In genomic region chr2:71674158-71674807, GRCh38 we compare ENCODE assay signal across 16 cellular contexts.
"Had no signal": no experiment of that assay in that cellular context is flagged by ENCODE, and none has a peak within 500 bp of the region (broad histone marks: within the 10 kb centered on the region; RNA-seq: fewer than 3 reads in every experiment).

No MANE protein-coding gene starts in this region.

- DNase-seq: activated CD4-positive, alpha-beta T cell treated with anti-CD3 and anti-CD28 coated beads for 4 hours; activated CD8-positive, alpha-beta T cell treated with anti-CD3 and anti-CD28 coated beads for 36 hours; anterior cingulate cortex; left lung; mesenchymal stem cell; nephron progenitor cell; retina; substantia nigra had no signal

- H3K27me3 ChIP-seq: left lung had no signal

- H3K36me3 Mint-ChIP-seq: activated naive CD4-positive, alpha-beta T cell treated with anti-CD3 and anti-CD28 coated beads, Interleukin-2, amount 50 U/mL, for 72 hours; stimulated activated memory B cell treated with anti-CD40 and anti-IgM and Interleukin-4, amounts not matched to agents 10 μg/mL and 1 μg/mL and 100 μg/mL, for 72 hours had no signal

- ATAC-seq: activated CD8-positive, alpha-beta T cell treated with anti-CD3 and anti-CD28 coated beads for 36 hours; activated naive CD4-positive, alpha-beta T cell treated with anti-CD3 and anti-CD28 coated beads, Interleukin-2, amount 50 U/mL, for 72 hours; stimulated activated memory B cell treated with anti-CD40 and anti-IgM and Interleukin-4, amounts not matched to agents 10 μg/mL and 1 μg/mL and 100 μg/mL, for 72 hours had no signal

- H3K4me1 ChIP-seq: foreskin keratinocyte, left lung, parathyroid adenoma had no signal

- H3K9me3 Mint-ChIP-seq: activated CD8-positive, alpha-beta T cell treated with anti-CD3 and anti-CD28 coated beads for 36 hours; activated naive CD4-positive, alpha-beta T cell treated with anti-CD3 and anti-CD28 coated beads, Interleukin-2, amount 50 U/mL, for 72 hours; nephron progenitor cell; stimulated activated memory B cell treated with anti-CD40 and anti-IgM and Interleukin-4, amounts not matched to agents 10 μg/mL and 1 μg/mL and 100 μg/mL, for 72 hours; T-helper 1 cell treated with Interleukin-12 subunit alpha and Interleukin-12 subunit beta and Interleukin-4 antibody, amounts not matched to agents 30 μg/mL and 1 μg/mL, for 36 hours had no signal

- H3K27ac ChIP-seq: foreskin keratinocyte, parathyroid adenoma, SK-N-MC, skin epidermis had no signal

- H3K4me3 ChIP-seq: left lung, SK-N-MC, skin epidermis had no signal

- H3K4me1 Mint-ChIP-seq: stimulated activated memory B cell treated with anti-CD40 and anti-IgM and Interleukin-4, amounts not matched to agents 10 μg/mL and 1 μg/mL and 100 μg/mL, for 72 hours had no signal

- H3K4me3 Mint-ChIP-seq: activated CD8-positive, alpha-beta T cell treated with anti-CD3 and anti-CD28 coated beads for 36 hours; nephron progenitor cell; stimulated activated memory B cell treated with anti-CD40 and anti-IgM and Interleukin-4, amounts not matched to agents 10 μg/mL and 1 μg/mL and 100 μg/mL, for 72 hours; T-helper 1 cell treated with Interleukin-12 subunit alpha and Interleukin-12 subunit beta and Interleukin-4 antibody, amounts not matched to agents 30 μg/mL and 1 μg/mL, for 36 hours; type B pancreatic cell had no signal

- H3K9me3 ChIP-seq: left lung had no signal

- H3K27ac Mint-ChIP-seq: activated CD8-positive, alpha-beta T cell treated with anti-CD3 and anti-CD28 coated beads for 36 hours; activated naive CD4-positive, alpha-beta T cell treated with anti-CD3 and anti-CD28 coated beads, Interleukin-2, amount 50 U/mL, for 72 hours; nephron progenitor cell; stimulated activated memory B cell treated with anti-CD40 and anti-IgM and Interleukin-4, amounts not matched to agents 10 μg/mL and 1 μg/mL and 100 μg/mL, for 72 hours; T-helper 1 cell treated with Interleukin-12 subunit alpha and Interleukin-12 subunit beta and Interleukin-4 antibody, amounts not matched to agents 30 μg/mL and 1 μg/mL, for 36 hours; type B pancreatic cell had no signal
